In the genomic region with DNA sequence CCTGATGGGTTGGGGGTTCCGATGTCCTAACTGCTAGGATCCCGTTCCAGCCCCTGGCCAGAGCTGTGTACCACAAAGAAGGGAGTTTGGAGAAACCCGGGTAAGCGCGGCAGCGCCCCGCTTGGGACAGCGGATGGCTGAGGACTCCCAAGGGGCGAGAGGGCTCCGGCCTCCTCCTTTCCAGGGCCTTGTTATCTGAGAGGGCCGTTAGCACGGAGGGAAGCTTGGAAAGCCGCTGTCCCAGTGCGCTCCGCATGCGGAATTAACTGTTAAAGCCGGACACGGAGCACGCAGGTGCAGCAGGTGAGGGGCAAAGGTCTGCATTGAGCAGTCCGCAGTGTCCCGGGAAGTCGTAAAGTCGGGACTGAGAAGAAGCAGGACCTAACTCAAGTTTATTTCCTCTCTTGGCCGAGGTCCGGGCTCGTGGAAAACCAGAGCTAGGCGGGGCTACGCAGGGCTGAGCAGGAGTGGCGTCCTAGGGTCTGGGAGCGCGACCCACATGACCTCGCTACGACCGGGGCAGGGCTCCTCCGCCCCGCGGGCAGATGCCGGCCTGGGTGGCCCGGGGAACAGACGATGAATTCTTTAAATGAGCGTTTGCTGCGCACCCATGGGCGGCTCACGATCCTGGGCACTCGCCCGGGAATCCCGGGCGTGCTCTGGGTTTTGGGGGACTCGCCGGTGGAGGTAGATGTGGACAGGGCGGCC, we compare ENCODE assay signal across 9 cellular contexts. TPM values are rescaled to one million over a fixed set of nuclear protein-coding genes. Genes with fewer than 3 reads are reported as not detected.
DNase-seq lines count a peak whose midpoint lies in the region; ATAC-seq, FAIRE-seq and TF ChIP-seq lines count a peak whose summit lies in the region.
"Had no signal": no experiment of that assay in that cellular context is flagged by ENCODE, and none has a peak within 500 bp of the region (broad histone marks: within the 10 kb centered on the region; RNA-seq: fewer than 3 reads in every experiment).

No MANE protein-coding gene starts in this region.

- intact Hi-C loops in CD14-positive monocyte (cut with micrococcal nuclease), result no loop called here
- intact Hi-C loops in adrenal gland (cut with DNase I), result no loop called here

- no peak overlapping the region for H3K27ac ChIP-seq in HUES6 (ENCODE audit: low read depth, low read length)
- no peak overlapping the region for H3K27ac ChIP-seq in duodenal mucosa (ENCODE audit: low read depth, low read length)
- no peak overlapping the region for H3K27ac ChIP-seq in adrenal gland

- H3K27ac Mint-ChIP-seq in CD14-positive monocyte, result peak overlapping the region in 1 of 7 donors; percentile 20
- no peak overlapping the region for H3K27ac Mint-ChIP-seq in nephron

- no peaks in the 10 kb centered on the region for H3K36me3 ChIP-seq in HUES6 (ENCODE audit: control insufficient read depth, insufficient read depth, low read length)
- H3K36me3 ChIP-seq in duodenal mucosa (ENCODE audit: control insufficient read depth in 1 of 2, insufficient read depth in 2 of 2, low read length in 2 of 2), result no peaks in the 10 kb centered on the region
- H3K36me3 ChIP-seq in adrenal gland (replicated peaks in 1 of 2), result no peaks in the 10 kb centered on the region

- no peak for FAIRE-seq in HTR-8/SVneo (lab: Jason Lieb, UNC)

- DNase-seq in CD14-positive monocyte (ENCODE audit: low spot score), result no peak
- no peak for DNase-seq in HTR-8/SVneo (ENCODE audit: insufficient read length, low spot score)
- no peak for DNase-seq in adrenal gland
- DNase-seq in foreskin fibroblast, result no peak
- DNase-seq: SHP77 treated with DMSO at 0.1 percent for 48 hours had no signal

- H3K4me1 Mint-ChIP-seq in CD14-positive monocyte, result peaks cover 57% of the 10 kb centered on the region
- H3K4me1 Mint-ChIP-seq in nephron, result peaks cover 20% of the 10 kb centered on the region

- H3K27me3 ChIP-seq in HUES6 (ENCODE audit: control insufficient read depth, insufficient read depth, low read length) (peaks cover 96% of the 10 kb centered on the region), duodenal mucosa (ENCODE audit: control insufficient read depth in 1 of 2, insufficient read depth in 2 of 2, low read length in 2 of 2) (peaks cover 91 to 93% of the 10 kb centered on the region in 2 donors), adrenal gland (peaks cover 91% of the 10 kb centered on the region)

- H3K4me3 Mint-ChIP-seq in CD14-positive monocyte, result peak overlapping the region; percentile 58 to 83
- H3K4me3 Mint-ChIP-seq in nephron, result peak overlapping the region; percentile 32 to 60 (median 41)

- WGBS in adrenal gland, 4 donors, result 4 to 7% (median 5%) methylated on average over 20 to 51 of the region's 51 CpGs

- TF ChIP-seq CTCF in CD14-positive monocyte (IDR thresholded peaks at IDR 0.05), result no peak
- no peak for TF ChIP-seq CTCF in nephron (IDR thresholded peaks at IDR 0.05; ENCODE audit: unreplicated experiment in 3 of 3)
- no peak for TF ChIP-seq CTCF in adrenal gland (IDR thresholded peaks at IDR 0.05)
- no peak for TF ChIP-seq CTCF in foreskin fibroblast (IDR thresholded peaks at IDR 0.05; ENCODE audit: low read depth, low read length)

- ATAC-seq in GM21723 (IDR thresholded peaks at IDR 0.05; ENCODE audit: unreplicated experiment), result no peak

- H3K9ac ChIP-seq in HUES6 (ENCODE audit: low read length), result no peak overlapping the region
- no peak overlapping the region for H3K9ac ChIP-seq in duodenal mucosa (ENCODE audit: low read depth in 1 of 2, low read length in 2 of 2)

- H3K36me3 Mint-ChIP-seq in CD14-positive monocyte (peaks cover 8 to 12% of the 10 kb centered on the region in 2 donors), nephron (ENCODE audit: low read depth) (no peaks in the 10 kb centered on the region)

- TF ChIP-seq POLR2A in adrenal gland (IDR thresholded peaks at IDR 0.05), result no peak

- peak overlapping the region; percentile 58 for H3K4me3 ChIP-seq in HUES6 (ENCODE audit: low read depth, low read length)
- peak overlapping the region; percentile 63 to 64 for H3K4me3 ChIP-seq in duodenal mucosa (ENCODE audit: low read depth in 1 of 2, low read length in 2 of 2)
- no peak overlapping the region for H3K4me3 ChIP-seq in adrenal gland
- H3K4me3 ChIP-seq in foreskin fibroblast (ENCODE audit: low read depth in 1 of 2, low read length in 2 of 2), result no peak overlapping the region

- H3K27me3 Mint-ChIP-seq in CD14-positive monocyte (ENCODE audit: low read depth in 3 of 3), result peaks cover 95 to 99% (median 95%) of the 10 kb centered on the region in 3 donors
- peaks cover 97% of the 10 kb centered on the region for H3K27me3 Mint-ChIP-seq in nephron (ENCODE audit: low read depth)

- H3K9me3 Mint-ChIP-seq in CD14-positive monocyte (peaks cover 0 to 41% (median 18%) of the 10 kb centered on the region in 7 donors), nephron (no peaks in the 10 kb centered on the region)

- H3K4me1 ChIP-seq in HUES6 (ENCODE audit: control insufficient read depth, insufficient read depth, low read length), result peaks cover 67% of the 10 kb centered on the region
- peaks cover 22 to 38% of the 10 kb centered on the region in 2 donors for H3K4me1 ChIP-seq in duodenal mucosa (ENCODE audit: control insufficient read depth in 1 of 2, insufficient read depth in 2 of 2, low read length in 2 of 2)
- peaks cover 15 to 36% of the 10 kb centered on the region in 2 donors for H3K4me1 ChIP-seq in adrenal gland (replicated peaks in 1 of 2)

- H3K9me3 ChIP-seq in HUES6 (ENCODE audit: control insufficient read depth, insufficient read depth, low read depth, low read length) (no peaks in the 10 kb centered on the region), duodenal mucosa (ENCODE audit: control insufficient read depth in 1 of 2, low read length in 2 of 2) (no peaks in the 10 kb centered on the region), adrenal gland (replicated peaks in 1 of 3) (no peaks in the 10 kb centered on the region)

RNA-seq across cellular contexts. Expression of a gene that starts 4.5 kb away (rescaled TPM):
- polyA plus RNA-seq in CD14-positive monocyte, result not detected
- total RNA-seq in adrenal gland, result not detected
- polyA plus RNA-seq in adrenal gland, result not detected

Comparison
In these comparisons a context has a peak if more than half of its experiments do, and no peak if none do; other contexts are left out.
1. H3K4me3 ChIP-seq: peak in HUES6 (single experiment) and duodenal mucosa (2 of 2); none in adrenal gland (0 of 4) and foreskin fibroblast (0 of 2).